ENCODE assay signal across 9 cellular contexts in genomic region chr17:57902117-57902799, GRCh38. TPM values are rescaled to one million over a fixed set of nuclear protein-coding genes. Genes with fewer than 3 reads are reported as not detected.
DNase-seq lines count a peak whose midpoint lies in the region; ATAC-seq and TF ChIP-seq lines count a peak whose summit lies in the region.
"Had no signal": no experiment of that assay in that cellular context is flagged by ENCODE, and none has a peak within 500 bp of the region (broad histone marks: within the 10 kb centered on the region; RNA-seq: fewer than 3 reads in every experiment).

No MANE protein-coding gene starts in this region.

- H3K4me1 ChIP-seq in heart right ventricle (peaks cover 37 to 92% (median 78%) of the 10 kb centered on the region in 9 donors), colonic mucosa (peaks cover 53% of the 10 kb centered on the region), subcutaneous abdominal adipose tissue (ENCODE audit: control insufficient read depth in 5 of 5, insufficient read depth in 5 of 5, low read length in 5 of 5) (peaks cover 8 to 70% (median 58%) of the 10 kb centered on the region in 5 donors)

- ATAC-seq in heart right ventricle (no peak), HG03097 (IDR thresholded peaks at IDR 0.05; ENCODE audit: low FRiP score, unreplicated experiment) (peak; percentile 67)

- no peak for TF ChIP-seq CTCF in heart right ventricle (IDR thresholded peaks at IDR 0.05)
- TF ChIP-seq CTCF in colonic mucosa (IDR thresholded peaks at IDR 0.05) = no peak

- no peaks in the 10 kb centered on the region for H3K9me3 ChIP-seq in heart right ventricle
- H3K9me3 ChIP-seq in colonic mucosa = no peaks in the 10 kb centered on the region
- no peaks in the 10 kb centered on the region for H3K9me3 ChIP-seq in subcutaneous abdominal adipose tissue (ENCODE audit: control insufficient read depth in 5 of 5, low read length in 5 of 5)

- H3K9ac ChIP-seq in colonic mucosa (ENCODE audit: low read depth in 2 of 2, low read length in 2 of 2) (peak overlapping the region; percentile 33 to 75), subcutaneous abdominal adipose tissue (ENCODE audit: low read length in 5 of 5) (no peak overlapping the region)

- H3K36me3 ChIP-seq in heart right ventricle (no peaks in the 10 kb centered on the region), colonic mucosa (no peaks in the 10 kb centered on the region), subcutaneous abdominal adipose tissue (ENCODE audit: control insufficient read depth in 5 of 5, insufficient read depth in 5 of 5, low read length in 5 of 5) (no peaks in the 10 kb centered on the region)

- WGBS in heart right ventricle, 2 donors = 74 to 82% methylated on average over 13 of the region's 13 CpGs

- H3K27me3 ChIP-seq in heart right ventricle (no peaks in the 10 kb centered on the region), colonic mucosa (no peaks in the 10 kb centered on the region), subcutaneous abdominal adipose tissue (ENCODE audit: control insufficient read depth in 5 of 5, insufficient read depth in 4 of 5, low read length in 5 of 5) (no peaks in the 10 kb centered on the region)

- H3K27ac ChIP-seq in heart right ventricle (peak overlapping the region in 9 of 10 donors; percentile 71 to 90 (median 86)), colonic mucosa (peak overlapping the region; percentile 88), subcutaneous abdominal adipose tissue (ENCODE audit: low read depth, low read length) (peak overlapping the region; percentile 60)

- intact Hi-C loops in heart right ventricle (cut with DNase I) (no loop called here), cardiac septum (cut with DNase I) (no loop called here), colonic mucosa (cut with DNase I) (no loop called here)

- H3K4me3 ChIP-seq in heart right ventricle (no peak overlapping the region), colonic mucosa (peak overlapping the region; percentile 1), subcutaneous abdominal adipose tissue (ENCODE audit: low read depth in 1 of 5, low read length in 5 of 5) (no peak overlapping the region)

- no peak for DNase-seq in heart right ventricle
- DNase-seq in cardiac septum (ENCODE audit: low spot score) = no peak
- no peak for DNase-seq in colonic mucosa
- no peak for DNase-seq in NCI-H2196 treated with DMSO at 0.1 percent for 48 hours (lab: John Stamatoyannopoulos, UW; ENCODE audit: unreplicated experiment)
- DNase-seq in occipital lobe (lab: John Stamatoyannopoulos, UW) = no peak
- no peak for DNase-seq in retina
- DNase-seq: naive B cell had no signal

RNA-seq across cellular contexts. Expression of gene MRPS23, which starts 52.4 kb away (rescaled TPM):
- 100 to 1,000 TPM in 2 of 10 donors, 10 to 100 TPM in 8; 61.2 to 103 (median 75.5) TPM for total RNA-seq in heart right ventricle
- polyA plus RNA-seq in heart right ventricle = 100 to 1,000 TPM in 1 of 2 donors, 1 to 10 TPM in 1; 9.9 to 132 TPM
- 59.6 TPM for total RNA-seq in cardiac septum
- 10 to 100 TPM; 19.3 to 43.6 TPM for total RNA-seq in colonic mucosa
- 27.9 TPM for total RNA-seq in occipital lobe

RNA-seq across cellular contexts. Expression of gene CUEDC1, which starts 53.0 kb away (rescaled TPM):
- total RNA-seq in heart right ventricle = 10 to 100 TPM; 38.3 to 65.0 (median 47.2) TPM
- polyA plus RNA-seq in heart right ventricle = 10 to 100 TPM; 26.9 to 33.1 TPM
- total RNA-seq in cardiac septum = 46.6 TPM
- total RNA-seq in colonic mucosa = 10 to 100 TPM; 14.7 to 15.2 TPM
- total RNA-seq in occipital lobe = 10.9 TPM

Comparison
In these comparisons a context has a peak if more than half of its experiments do, and no peak if none do; other contexts are left out.
1. H3K9ac ChIP-seq: peak in colonic mucosa (2 of 2); none in subcutaneous abdominal adipose tissue (0 of 5).
2. Peak in every context shown above with its lines, with median percentiles within 50 percentile points of each other: H3K27ac ChIP-seq.